ENCODE assay signal across 20 cellular contexts in genomic region chr13:60051754-60052153, GRCh38.
"Had no signal": no experiment of that assay in that cellular context is flagged by ENCODE, and none has a peak within 500 bp of the region (broad histone marks: within the 10 kb centered on the region; RNA-seq: fewer than 3 reads in every experiment).

No MANE protein-coding gene starts in this region.

- ATAC-seq: HepG2 had no signal

- H3K9me2 ChIP-seq: SK-N-SH had no signal

- DNase-seq: IMR-90, Kasumi-1, NCI-H1092, NCI-H1105 treated with DMSO at 0.1 percent for 48 hours, NCI-H1436, NCI-H187, NCI-H2029, NCI-H2081 treated with DMSO at 0.1 percent for 48 hours, NCI-H2171, NCI-H226, NCI-H446, NCI-H510A, NCI-H524 treated with DMSO at 0.1 percent for 48 hours, NCI-H69, NCI-H774, Right ventricle myocardium superior, RPMI8226, SK-N-SH had no signal

- H3K9ac ChIP-seq: KMS-11, SK-N-SH had no signal

- H3K27ac ChIP-seq: KMS-11 had no signal

- H3K4me2 ChIP-seq: KMS-11, SK-N-SH had no signal

- H3K9me3 ChIP-seq: SK-N-SH had no signal
